In the genomic region with DNA sequence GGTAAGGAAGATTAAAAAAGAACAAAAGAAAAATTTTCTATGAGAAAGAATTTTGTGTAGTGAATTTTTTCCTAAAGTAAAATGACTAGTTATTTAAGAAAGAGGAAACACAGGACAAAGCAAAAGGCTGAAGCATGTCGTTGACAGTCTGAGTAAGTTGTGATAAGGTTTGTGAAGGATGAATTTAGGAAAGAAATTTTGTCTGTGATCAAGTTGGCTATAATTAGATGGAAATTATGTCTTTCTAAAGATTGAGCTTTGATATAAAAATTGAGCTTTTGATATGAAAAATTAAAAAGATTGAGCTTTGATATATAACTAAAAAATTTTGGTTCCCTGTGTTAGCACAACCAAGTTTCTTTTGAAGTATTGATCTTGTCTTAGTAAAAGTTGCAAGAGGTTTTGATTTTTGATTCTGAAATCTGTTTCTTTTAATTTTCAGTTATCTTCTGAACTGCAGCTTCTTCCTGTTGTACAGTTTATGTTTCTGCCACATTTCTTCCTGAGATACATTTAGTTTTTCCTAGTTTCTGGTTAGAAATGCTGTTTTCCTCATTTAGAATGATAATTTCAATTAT, we compare ENCODE assay signal across 22 cellular contexts.
DNase-seq lines count a peak whose midpoint lies in the region; ATAC-seq, FAIRE-seq and TF ChIP-seq lines count a peak whose summit lies in the region.
"Had no signal": no experiment of that assay in that cellular context is flagged by ENCODE, and none has a peak within 500 bp of the region (broad histone marks: within the 10 kb centered on the region; RNA-seq: fewer than 3 reads in every experiment).

No MANE protein-coding gene starts in this region.

- no peak for TF ChIP-seq POLR2A in A549 (IDR thresholded peaks at IDR 0.05; ENCODE audit: low read length)
- no peak for TF ChIP-seq POLR2A in K562 (conservative IDR thresholded peaks at IDR 0.05)

- intact Hi-C loops in K562 (cut with micrococcal nuclease), result no loop called here

- H2AFZ ChIP-seq in K562 (ENCODE audit: low read depth, low read length), result no peak overlapping the region

- H3K9me3 Mint-ChIP-seq in activated T-cell treated with anti-CD3 and anti-CD28 coated beads, Interleukin-2, amount 50 U/mL, for 4 hours, result peaks cover 7% of the 10 kb centered on the region
- H3K9me3 Mint-ChIP-seq: CD4-positive, alpha-beta T cell; CD8-positive, alpha-beta T cell had no signal

- H3K27me3 ChIP-seq in K562 (ENCODE audit: control insufficient read depth in 2 of 2, insufficient read depth in 2 of 2, low read length in 2 of 2), result no peaks in the 10 kb centered on the region
- H3K27me3 ChIP-seq: BE2C, BLaER1 had no signal

- no peak for TF ChIP-seq CTCF in A549 (IDR thresholded peaks at IDR 0.05)
- no peak for TF ChIP-seq CTCF in HEK293 (tag by site-specific recombination; IDR thresholded peaks at IDR 0.05)
- no peak for TF ChIP-seq CTCF in K562 (IDR thresholded peaks at IDR 0.05 in 2 of 3, conservative IDR thresholded peaks at IDR 0.05 in 1 of 3; ENCODE audit: insufficient read depth in 2 of 3, low read depth in 1 of 3, low read length in 3 of 3)

- in situ Hi-C loops in K562 (cut with MboI), result no loop called here

- TF ChIP-seq EP300 in A549 (IDR thresholded peaks at IDR 0.05) (no peak), K562 (IDR thresholded peaks at IDR 0.05; ENCODE audit: low read length) (no peak)

- H3K4me3 ChIP-seq in A549 (no peak overlapping the region), HEK293 (ENCODE audit: low read depth, low read length) (no peak overlapping the region), K562 (no peak overlapping the region)
- H3K4me3 ChIP-seq: BLaER1, GM12878 had no signal

- no peaks in the 10 kb centered on the region for H3K36me3 ChIP-seq in HEK293 (ENCODE audit: control insufficient read depth in 2 of 2, insufficient read depth in 1 of 2, low read length in 2 of 2)
- H3K36me3 ChIP-seq in K562 (ENCODE audit: control insufficient read depth, insufficient read depth, low read length), result no peaks in the 10 kb centered on the region
- H3K36me3 ChIP-seq: BE2C, BLaER1 had no signal

- TF ChIP-seq RAD21 in A549 (conservative IDR thresholded peaks at IDR 0.05 in 1 of 2, IDR thresholded peaks at IDR 0.05 in 1 of 2) (no peak), K562 (CRISPR knock-in tag; conservative IDR thresholded peaks at IDR 0.05 in 1 of 2, IDR thresholded peaks at IDR 0.05 in 1 of 2) (no peak)

- H3K4me2 ChIP-seq in A549 (no peak overlapping the region), K562 (ENCODE audit: insufficient read depth, low read length) (no peak overlapping the region)
- H3K4me2 ChIP-seq: BLaER1 had no signal

- peaks cover 17% of the 10 kb centered on the region for H3K27me3 Mint-ChIP-seq in activated T-cell treated with anti-CD3 and anti-CD28 coated beads, Interleukin-2, amount 50 U/mL, for 4 hours (ENCODE audit: low read depth)

- FAIRE-seq in A549 (lab: Jason Lieb, UNC), result no peak
- no peak for FAIRE-seq in K562 (lab: Jason Lieb, UNC)
- FAIRE-seq: D721Med, G401.6, GM12892 had no signal

- H3K4me1 Mint-ChIP-seq in activated T-cell treated with anti-CD3 and anti-CD28 coated beads, Interleukin-2, amount 50 U/mL, for 4 hours (ENCODE audit: low read depth), result peaks cover 34% of the 10 kb centered on the region

- H3K79me2 ChIP-seq in K562 (ENCODE audit: control insufficient read depth, insufficient read depth, low read length), result no peaks in the 10 kb centered on the region

- no peaks in the 10 kb centered on the region for H3K9me1 ChIP-seq in K562 (ENCODE audit: control insufficient read depth, insufficient read depth, low read length)

- ATAC-seq in A549, result no peak
- ATAC-seq in K562, result no peak
- no peak for ATAC-seq in GM19351 (IDR thresholded peaks at IDR 0.05; ENCODE audit: unreplicated experiment)
- ATAC-seq in activated T-cell treated with anti-CD3 and anti-CD28 coated beads, Interleukin-2, amount 50 U/mL, for 4 hours, result no peak
- ATAC-seq: CD8-positive, alpha-beta T cell; GM12878 had no signal

- DNase-seq in A549 (ENCODE audit: low read depth in 1 of 2, low spot score in 1 of 2) (no peak), OCI-M1 (lab: John Stamatoyannopoulos, UW) (peak; percentile 25), K562 (ENCODE audit: extremely low read depth in 1 of 4, low spot score in 3 of 4) (no peak), H4 (ENCODE audit: low spot score) (no peak), ecto neural progenitor cell (ENCODE audit: low spot score) (no peak)
- DNase-seq in activated T-cell treated with anti-CD3 and anti-CD28 coated beads, Interleukin-2, amount 50 U/mL, for 4 hours, result no peak
- DNase-seq: ACHN; BE2C; Caco-2; Calu3; CD4-positive, alpha-beta T cell; CD8-positive, alpha-beta T cell; DMS79 treated with DMSO at 0.1 percent for 48 hours had no signal

- H3K4me1 ChIP-seq in A549 (no peaks in the 10 kb centered on the region), HEK293 (ENCODE audit: control insufficient read depth, insufficient read depth, low read length) (no peaks in the 10 kb centered on the region), K562 (replicated peaks in 1 of 2; ENCODE audit: control insufficient read depth in 2 of 2, insufficient read depth in 2 of 2, low read length in 2 of 2) (no peaks in the 10 kb centered on the region)
- H3K4me1 ChIP-seq: BE2C, BLaER1 had no signal

- CTCF ChIA-PET in A549 (lab: Yijun Ruan, JAX) (interaction anchor here (0.6 kb wide), 1 partner anchor 14 kb away, joined by 4 read pairs; no protein-coding TSS in a partner anchor), HEK293 (lab: Yijun Ruan, JAX) (no interaction called here), K562 (lab: Yijun Ruan, JAX; ENCODE audit: low intra/inter-chr PET ratio) (no interaction called here)

- no peak overlapping the region for H3K9ac ChIP-seq in K562 (ENCODE audit: insufficient read depth in 1 of 2, low read depth in 2 of 2, low read length in 2 of 2)
- H3K9ac ChIP-seq: BLaER1 had no signal

- H3K4me3 Mint-ChIP-seq in activated T-cell treated with anti-CD3 and anti-CD28 coated beads, Interleukin-2, amount 50 U/mL, for 4 hours, result no peak overlapping the region
- H3K4me3 Mint-ChIP-seq: CD4-positive, alpha-beta T cell; CD8-positive, alpha-beta T cell had no signal

- H4K20me1 ChIP-seq in K562 (replicated peaks; ENCODE audit: control insufficient read depth, insufficient read depth, low read length), result no peaks in the 10 kb centered on the region
- H4K20me1 ChIP-seq: BLaER1 had no signal

- H3K9me3 ChIP-seq in A549 (no peaks in the 10 kb centered on the region; the same call in 2 of the 3 replicates), HEK293 (ENCODE audit: control insufficient read depth, insufficient read depth, low read depth, low read length) (no peaks in the 10 kb centered on the region), K562 (replicated peaks; ENCODE audit: control insufficient read depth, insufficient read depth, low read depth, low read length) (no peaks in the 10 kb centered on the region)
- H3K9me3 ChIP-seq: BE2C had no signal

- no peaks in the 10 kb centered on the region for H3K36me3 Mint-ChIP-seq in activated T-cell treated with anti-CD3 and anti-CD28 coated beads, Interleukin-2, amount 50 U/mL, for 4 hours (ENCODE audit: insufficient read depth)
- H3K36me3 Mint-ChIP-seq: CD8-positive, alpha-beta T cell had no signal

- no peak overlapping the region for H3K27ac ChIP-seq in A549
- H3K27ac ChIP-seq in HEK293 (ENCODE audit: extremely low read depth, low read depth, low read length), result no peak overlapping the region
- no peak overlapping the region for H3K27ac ChIP-seq in K562 (ENCODE audit: extremely low read depth, low read depth, low read length)
- H3K27ac ChIP-seq: 22Rv1, BLaER1, C4-2B had no signal

- BruUV-seq in K562 (replicated peaks; lab: Mats Ljungman, UMichigan), result no TSS peak

- POLR2A ChIA-PET in A549 (lab: Yijun Ruan, JAX), result no interaction called here
- POLR2A ChIA-PET in HEK293 (lab: Yijun Ruan, JAX), result interaction anchor here (0.6 kb wide), 1 partner anchor 535 kb away, joined by 3 read pairs; no protein-coding TSS in a partner anchor
- POLR2A ChIA-PET in K562 (lab: Yijun Ruan, JAX), result no interaction called here

- WGBS in A549 (ENCODE audit: missing lambda C conversion rate), result 2% methylated on average over 1 of the region's 1 CpG
- WGBS in K562 (ENCODE audit: insufficient coverage, low coverage, missing lambda C conversion rate), result 0% methylated on average over 1 of the region's 1 CpG

TF ChIP-seq in A549, 52 proteins besides CTCF, POLR2A, EP300 and RAD21:
- TF ChIP-seq ZFP36 (IDR thresholded peaks at IDR 0.05; ENCODE audit: borderline replicate concordance, partially characterized antibody), result peak; percentile 38
- no peak for TF ChIP-seq RFX5 (IDR thresholded peaks at IDR 0.05)
- TF ChIP-seq HOXA7 (CRISPR knock-in tag; IDR thresholded peaks at IDR 0.05), result no peak

TF ChIP-seq in HEK293, 187 proteins besides CTCF, POLR2A, EP300 and RAD21:
- TF ChIP-seq ZNF510 (tag by site-specific recombination; IDR thresholded peaks at IDR 0.05; ENCODE audit: insufficient replicate concordance), result peak; percentile 6
- no peak for TF ChIP-seq ZIC2 (tag by site-specific recombination; IDR thresholded peaks at IDR 0.05)
- TF ChIP-seq MYNN (tag by site-specific recombination; IDR thresholded peaks at IDR 0.05; ENCODE audit: borderline replicate concordance), result no peak
- peak; percentile 65; the same call in 1 of the 2 replicates for TF ChIP-seq TRIM28 (IDR thresholded peaks at IDR 0.05; ENCODE audit: borderline replicate concordance, low read length)
- TF ChIP-seq SETDB1 (IDR thresholded peaks at IDR 0.05; ENCODE audit: insufficient read length, low read length), result peak; percentile 97

TF ChIP-seq in K562, 482 proteins besides CTCF, POLR2A, EP300 and RAD21 (continues in another document):
- TF ChIP-seq HDAC3 (IDR thresholded peaks at IDR 0.05; ENCODE audit: borderline replicate concordance, partially characterized antibody) (no peak), ZFP36 (IDR thresholded peaks at IDR 0.05; ENCODE audit: low read depth, low read length, partially characterized antibody) (peak; percentile 29)
